1 cellular context compared by ENCODE assay signal in genomic region chr20:47289989-47290388, GRCh38.
A peak's percentile ranks its signal among the peaks of the same experiment; 100 is the strongest.
TF ChIP-seq lines count a peak whose summit lies in the region.

No MANE protein-coding gene starts in this region.

TF ChIP-seq in GM12878, 131 proteins besides CTCF, POLR2A, EP300 and RAD21:
- TF ChIP-seq, protein P1, sequence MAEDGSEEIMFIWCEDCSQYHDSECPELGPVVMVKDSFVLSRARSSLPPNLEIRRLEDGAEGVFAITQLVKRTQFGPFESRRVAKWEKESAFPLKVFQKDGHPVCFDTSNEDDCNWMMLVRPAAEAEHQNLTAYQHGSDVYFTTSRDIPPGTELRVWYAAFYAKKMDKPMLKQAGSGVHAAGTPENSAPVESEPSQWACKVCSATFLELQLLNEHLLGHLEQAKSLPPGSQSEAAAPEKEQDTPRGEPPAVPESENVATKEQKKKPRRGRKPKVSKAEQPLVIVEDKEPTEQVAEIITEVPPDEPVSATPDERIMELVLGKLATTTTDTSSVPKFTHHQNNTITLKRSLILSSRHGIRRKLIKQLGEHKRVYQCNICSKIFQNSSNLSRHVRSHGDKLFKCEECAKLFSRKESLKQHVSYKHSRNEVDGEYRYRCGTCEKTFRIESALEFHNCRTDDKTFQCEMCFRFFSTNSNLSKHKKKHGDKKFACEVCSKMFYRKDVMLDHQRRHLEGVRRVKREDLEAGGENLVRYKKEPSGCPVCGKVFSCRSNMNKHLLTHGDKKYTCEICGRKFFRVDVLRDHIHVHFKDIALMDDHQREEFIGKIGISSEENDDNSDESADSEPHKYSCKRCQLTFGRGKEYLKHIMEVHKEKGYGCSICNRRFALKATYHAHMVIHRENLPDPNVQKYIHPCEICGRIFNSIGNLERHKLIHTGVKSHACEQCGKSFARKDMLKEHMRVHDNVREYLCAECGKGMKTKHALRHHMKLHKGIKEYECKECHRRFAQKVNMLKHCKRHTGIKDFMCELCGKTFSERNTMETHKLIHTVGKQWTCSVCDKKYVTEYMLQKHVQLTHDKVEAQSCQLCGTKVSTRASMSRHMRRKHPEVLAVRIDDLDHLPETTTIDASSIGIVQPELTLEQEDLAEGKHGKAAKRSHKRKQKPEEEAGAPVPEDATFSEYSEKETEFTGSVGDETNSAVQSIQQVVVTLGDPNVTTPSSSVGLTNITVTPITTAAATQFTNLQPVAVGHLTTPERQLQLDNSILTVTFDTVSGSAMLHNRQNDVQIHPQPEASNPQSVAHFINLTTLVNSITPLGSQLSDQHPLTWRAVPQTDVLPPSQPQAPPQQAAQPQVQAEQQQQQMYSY (CRISPR knock-in tag; IDR thresholded peaks at IDR 0.05): no peak
- TF ChIP-seq ZNF217 (IDR thresholded peaks at IDR 0.05) (no peak), E2F8 (IDR thresholded peaks at IDR 0.05; ENCODE audit: low read depth, partially characterized antibody) (no peak), STAT3 (IDR thresholded peaks at IDR 0.05; ENCODE audit: low read depth, low read length) (no peak), NFXL1 (IDR thresholded peaks at IDR 0.05; ENCODE audit: borderline replicate concordance) (peak; percentile 47; the same call in 1 of the 2 replicates)
